ENCODE assay signal across 31 cellular contexts in genomic region chr10:131964298-131964697, GRCh38. TPM values are rescaled to one million over a fixed set of nuclear protein-coding genes. Genes with fewer than 3 reads are reported as not detected.
A peak's percentile ranks its signal among the peaks of the same experiment; 100 is the strongest.
DNase-seq lines count a peak whose midpoint lies in the region; ATAC-seq and TF ChIP-seq lines count a peak whose summit lies in the region.
"Had no signal": no experiment of that assay in that cellular context is flagged by ENCODE, and none has a peak within 500 bp of the region (broad histone marks: within the 10 kb centered on the region; RNA-seq: fewer than 3 reads in every experiment).

No MANE protein-coding gene starts in this region.

- H3K4me3 Mint-ChIP-seq in activated naive CD4-positive, alpha-beta T cell treated with anti-CD3 and anti-CD28 coated beads for 36 hours, result no peak overlapping the region
- no peak overlapping the region for H3K4me3 Mint-ChIP-seq in WTC11
- H3K4me3 Mint-ChIP-seq: activated T-helper 1 cell treated with anti-CD3 and anti-CD28 coated beads, Interleukin-12 subunit alpha, Interleukin-12 subunit beta, Interleukin-2, Interleukin-4 antibody, amounts not matched to agents 30 ng/mL and 10 ng/mL and 1 ng/mL, durations not matched to agents 14 hours and 24 hours and 36 hours; GM23338; memory B cell; neural crest cell had no signal

- H3K79me2 ChIP-seq in osteoblast (ENCODE audit: insufficient read depth, low read length), result no peaks in the 10 kb centered on the region

- no peaks in the 10 kb centered on the region for H4K20me1 ChIP-seq in osteoblast (ENCODE audit: insufficient read depth, low read length)

- no peaks in the 10 kb centered on the region for H3K27me3 Mint-ChIP-seq in activated naive CD4-positive, alpha-beta T cell treated with anti-CD3 and anti-CD28 coated beads for 36 hours (ENCODE audit: low read depth)
- no peaks in the 10 kb centered on the region for H3K27me3 Mint-ChIP-seq in WTC11 (ENCODE audit: low read depth)
- H3K27me3 Mint-ChIP-seq: effector memory CD8-positive, alpha-beta T cell; IgD-negative memory B cell; memory B cell had no signal

- ATAC-seq in WTC11 (no peak), HG02678 (IDR thresholded peaks at IDR 0.05; ENCODE audit: unreplicated experiment) (no peak), HG03039 (IDR thresholded peaks at IDR 0.05; ENCODE audit: unreplicated experiment) (no peak)
- ATAC-seq: GM23338, left lung, upper lobe of right lung had no signal

- in situ Hi-C loops in KBM-7 (cut with MboI; ENCODE audit: low pct_unique_long_range_greater_than_20kb, low sequenced_read_pairs), result no loop called here

- peaks cover 17% of the 10 kb centered on the region for H3K36me3 ChIP-seq in osteoblast (ENCODE audit: insufficient read depth, low read length)

- no peak overlapping the region for H3K4me3 ChIP-seq in osteoblast (ENCODE audit: insufficient read depth, low read length)
- H3K4me3 ChIP-seq: ascending aorta, GM23338, left lung, pancreas, Peyer's patch, skin epidermis, upper lobe of right lung had no signal

- DNase-seq in activated naive CD4-positive, alpha-beta T cell treated with anti-CD3 and anti-CD28 coated beads for 36 hours, result no peak
- DNase-seq in activated naive CD4-positive, alpha-beta T cell (lab: John Stamatoyannopoulos, UW), result no peak
- peak; percentile 29 for DNase-seq in KBM-7
- no peak for DNase-seq in WTC11 (ENCODE audit: low spot score)
- peak; percentile 76 for DNase-seq in osteoblast (ENCODE audit: insufficient read length, low spot score, missing footprints)
- DNase-seq: activated CD4-positive, alpha-beta T cell treated with anti-CD3 and anti-CD28 coated beads for 48 hours; C1 segment of cervical spinal cord; Calu3; effector memory CD8-positive, alpha-beta T cell; islet precursor cell; NCI-H1105 treated with DMSO at 0.1 percent for 48 hours; NCI-H2081; NCI-H226; NCI-H748 treated with DMSO at 0.1 percent for 48 hours; Peyer's patch; SIG-M5; stimulated activated naive CD8-positive, alpha-beta T cell treated with anti-CD3 and anti-CD28 coated beads, Interleukin-15, Interleukin-2, amounts not matched to agents 100 U/mL and 50 U/mL, for 24 hours; upper lobe of right lung had no signal

- peaks cover 18% of the 10 kb centered on the region for H3K36me3 Mint-ChIP-seq in activated naive CD4-positive, alpha-beta T cell treated with anti-CD3 and anti-CD28 coated beads for 36 hours (ENCODE audit: low read depth)
- peaks cover 26% of the 10 kb centered on the region for H3K36me3 Mint-ChIP-seq in WTC11

- H2AFZ ChIP-seq in osteoblast (ENCODE audit: low read length), result no peak overlapping the region
- H2AFZ ChIP-seq: GM23338 had no signal

- H3K27me3 ChIP-seq in osteoblast (ENCODE audit: insufficient read depth, low read length), result no peaks in the 10 kb centered on the region
- H3K27me3 ChIP-seq: ascending aorta, left lung, pancreas, Peyer's patch, upper lobe of right lung had no signal

- peak overlapping the region; percentile 56 for H3K27ac Mint-ChIP-seq in activated naive CD4-positive, alpha-beta T cell treated with anti-CD3 and anti-CD28 coated beads for 36 hours
- H3K27ac Mint-ChIP-seq in WTC11, result peak overlapping the region; percentile 27; the same call in 1 of the 2 replicates
- H3K27ac Mint-ChIP-seq: GM23338, IgD-negative memory B cell, memory B cell had no signal

- H3K4me2 ChIP-seq in osteoblast (ENCODE audit: insufficient read depth, low read length), result peak overlapping the region; percentile 12
- H3K4me2 ChIP-seq: GM23338 had no signal

- peak overlapping the region; percentile 39 for H3K27ac ChIP-seq in osteoblast (ENCODE audit: low read depth, low read length)
- H3K27ac ChIP-seq: ascending aorta, left lung, pancreas, Peyer's patch, skin epidermis, upper lobe of right lung had no signal

- H3K4me1 ChIP-seq in osteoblast (ENCODE audit: insufficient read depth, low read length), result peaks cover 22% of the 10 kb centered on the region
- H3K4me1 ChIP-seq: ascending aorta, left lung, Peyer's patch, upper lobe of right lung had no signal

- H3K9me3 Mint-ChIP-seq in activated naive CD4-positive, alpha-beta T cell treated with anti-CD3 and anti-CD28 coated beads for 36 hours, result no peaks in the 10 kb centered on the region
- no peaks in the 10 kb centered on the region for H3K9me3 Mint-ChIP-seq in WTC11
- H3K9me3 Mint-ChIP-seq: activated naive CD4-positive, alpha-beta T cell treated with anti-CD3 and anti-CD28 coated beads, Interleukin-2, amount 50 U/mL, for 72 hours; activated T-helper 1 cell treated with anti-CD3 and anti-CD28 coated beads, Interleukin-12 subunit alpha, Interleukin-12 subunit beta, Interleukin-2, Interleukin-4 antibody, amounts not matched to agents 30 ng/mL and 10 ng/mL and 1 ng/mL, durations not matched to agents 14 hours and 24 hours and 36 hours; effector memory CD8-positive, alpha-beta T cell; IgD-negative memory B cell; memory B cell; neural crest cell; T-helper 2 cell treated with Interferon-gamma antibody and Interleukin-4, amounts not matched to agents 5 μg/mL and 100 μg/mL, for 36 hours had no signal

- POLR2A ChIA-PET in WTC11 (lab: Charles Lee), result interaction anchor here (0.7 kb wide), 1 partner anchor 9 kb away, joined by 7 read pairs; no protein-coding TSS in a partner anchor

- TF ChIP-seq CTCF in WTC11 (IDR thresholded peaks at IDR 0.05) (no peak), osteoblast (IDR thresholded peaks at IDR 0.05; ENCODE audit: extremely low read depth, low read depth, low read length) (no peak)

- CTCF ChIA-PET in activated naive CD4-positive, alpha-beta T cell treated with anti-CD3 and anti-CD28 coated beads for 36 hours (lab: Charles Lee), result interaction anchor here (1.2 kb wide), 1 partner anchor 58 kb away, joined by 3 read pairs; no protein-coding TSS in a partner anchor
- CTCF ChIA-PET in WTC11 (lab: Charles Lee), result interaction anchor here (1.1 to 1.6 kb wide), 3 partner anchors 21 to 59 kb away, joined by 3 to 6 read pairs (median 5); no protein-coding TSS in a partner anchor

- no peaks in the 10 kb centered on the region for H3K9me3 ChIP-seq in osteoblast (ENCODE audit: low read depth, low read length)
- H3K9me3 ChIP-seq: ascending aorta, left lung, pancreas, Peyer's patch, upper lobe of right lung had no signal

- intact Hi-C loops in activated naive CD4-positive, alpha-beta T cell treated with anti-CD3 and anti-CD28 coated beads for 36 hours (cut with micrococcal nuclease), result no loop called here

- H3K4me1 Mint-ChIP-seq in activated naive CD4-positive, alpha-beta T cell treated with anti-CD3 and anti-CD28 coated beads for 36 hours (ENCODE audit: low read depth), result peaks cover 17% of the 10 kb centered on the region
- H3K4me1 Mint-ChIP-seq in WTC11, result peaks cover 6% of the 10 kb centered on the region
- H3K4me1 Mint-ChIP-seq: IgD-negative memory B cell, memory B cell, neural crest cell had no signal

TF ChIP-seq in WTC11, 78 proteins besides CTCF, POLR2A, EP300 and RAD21 (continues in another document):
- TF ChIP-seq ZNF232 (CRISPR knock-in tag; IDR thresholded peaks at IDR 0.05) (no peak), ATF2 (CRISPR knock-in tag; IDR thresholded peaks at IDR 0.05; ENCODE audit: borderline replicate concordance, low read depth) (no peak), PREB (CRISPR knock-in tag; IDR thresholded peaks at IDR 0.05; ENCODE audit: borderline replicate concordance) (no peak), ATF3 (CRISPR knock-in tag; conservative IDR thresholded peaks at IDR 0.05) (no peak), E2F4 (CRISPR knock-in tag; IDR thresholded peaks at IDR 0.05; ENCODE audit: borderline replicate concordance, low read depth) (no peak), CREM (CRISPR knock-in tag; IDR thresholded peaks at IDR 0.05) (no peak), HMGA2 (CRISPR knock-in tag; IDR thresholded peaks at IDR 0.05) (no peak)

RNA-seq across cellular contexts. Expression of gene BNIP3, which starts 17.4 kb away (rescaled TPM):
- total RNA-seq in activated naive CD4-positive, alpha-beta T cell treated with anti-CD3 and anti-CD28 coated beads for 36 hours, result 10 to 100 TPM; 55.5 to 55.9 TPM
- total RNA-seq in WTC11 (2021), result 113 to 203 TPM (median 189 TPM) in 3 replicates
- 53.0 and 112 TPM in 2 replicates for total RNA-seq in osteoblast

Comparison
In these comparisons a context has a peak if more than half of its experiments do, and no peak if none do; other contexts are left out.
1. DNase-seq: peak in KBM-7 (single experiment) and osteoblast (single experiment); none in activated naive CD4-positive, alpha-beta T cell treated with anti-CD3 and anti-CD28 coated beads for 36 hours (single experiment), activated naive CD4-positive, alpha-beta T cell (0 of 4) and WTC11 (single experiment).